ENCODE assay signal across 23 cellular contexts in genomic region chr19:7639863-7640348, GRCh38. TPM values are rescaled to one million over a fixed set of nuclear protein-coding genes. Genes with fewer than 3 reads are reported as not detected.
A peak's percentile ranks its signal among the peaks of the same experiment; 100 is the strongest.
DNase-seq lines count a peak whose midpoint lies in the region; ATAC-seq, FAIRE-seq and TF ChIP-seq lines count a peak whose summit lies in the region.
"Had no signal": no experiment of that assay in that cellular context is flagged by ENCODE, and none has a peak within 500 bp of the region (broad histone marks: within the 10 kb centered on the region; RNA-seq: fewer than 3 reads in every experiment).

No MANE protein-coding gene starts in this region.

- H3K4me3 Mint-ChIP-seq in activated T-cell treated with anti-CD3 and anti-CD28 coated beads, Interleukin-2, amount 50 U/mL, for 4 hours, result peak overlapping the region; percentile 35
- H3K4me3 Mint-ChIP-seq in WTC11, result no peak overlapping the region
- H3K4me3 Mint-ChIP-seq: CD14-positive monocyte; stimulated activated naive CD8-positive, alpha-beta T cell treated with anti-CD3 and anti-CD28 coated beads, Interleukin-15, amount 100 ng/mL, for 72 hours had no signal

- ATAC-seq in activated T-cell treated with anti-CD3 and anti-CD28 coated beads, Interleukin-2, amount 50 U/mL, for 4 hours, result no peak
- no peak for ATAC-seq in WTC11
- ATAC-seq: activated CD4-positive, CD25-positive, alpha-beta regulatory T cell treated with anti-CD3 and anti-CD28 coated beads, Interleukin-2, amount 50 U/mL, for 24 hours; PC-3; stimulated activated naive CD8-positive, alpha-beta T cell treated with anti-CD3 and anti-CD28 coated beads, Interleukin-15, amount 100 ng/mL, for 72 hours; upper lobe of right lung had no signal

- peaks cover 7% of the 10 kb centered on the region for H3K36me3 Mint-ChIP-seq in activated T-cell treated with anti-CD3 and anti-CD28 coated beads, Interleukin-2, amount 50 U/mL, for 4 hours (ENCODE audit: insufficient read depth)
- H3K36me3 Mint-ChIP-seq in WTC11, result peaks cover 7% of the 10 kb centered on the region; the same call in 1 of the 2 replicates

- no peaks in the 10 kb centered on the region for H3K9me3 Mint-ChIP-seq in activated T-cell treated with anti-CD3 and anti-CD28 coated beads, Interleukin-2, amount 50 U/mL, for 4 hours
- H3K9me3 Mint-ChIP-seq in WTC11, result peaks cover 8% of the 10 kb centered on the region

- H2BK5ac ChIP-seq in neuronal stem cell (ENCODE audit: low read length), result peak overlapping the region; percentile 66

- peak overlapping the region; percentile 85 for H3K9ac ChIP-seq in neuronal stem cell (ENCODE audit: low read depth, low read length, poor library complexity)
- H3K9ac ChIP-seq in kidney (ENCODE audit: low read length in 2 of 2), result no peak overlapping the region
- H3K9ac ChIP-seq: parathyroid adenoma had no signal

- no peak overlapping the region for H3K4me2 ChIP-seq in neuronal stem cell (ENCODE audit: insufficient read depth, low read length, poor library complexity, severe bottlenecking)

- H3K23ac ChIP-seq in neuronal stem cell (ENCODE audit: low read depth, low read length, poor library complexity), result peak overlapping the region; percentile 1

- no peak overlapping the region for H2AFZ ChIP-seq in neuronal stem cell (ENCODE audit: low read length)
- H2AFZ ChIP-seq: parathyroid adenoma had no signal

- peaks cover 0 to 7% of the 10 kb centered on the region in 2 donors for H3K4me1 ChIP-seq in neuronal stem cell (ENCODE audit: control insufficient read depth in 2 of 2, insufficient read depth in 1 of 2, low read depth in 1 of 2, low read length in 2 of 2)
- H3K4me1 ChIP-seq in kidney (ENCODE audit: control insufficient read depth in 1 of 2, insufficient read depth in 1 of 2, low read depth in 1 of 2, low read length in 2 of 2), result peaks cover 0 to 17% of the 10 kb centered on the region in 2 donors
- H3K4me1 ChIP-seq: parathyroid adenoma, SJSA1 had no signal

- peaks cover 0 to 8% of the 10 kb centered on the region in 2 donors for H3K9me3 ChIP-seq in neuronal stem cell (replicated peaks in 1 of 2; ENCODE audit: control insufficient read depth in 2 of 2, insufficient read depth in 1 of 2, low read depth in 1 of 2, low read length in 2 of 2)
- H3K9me3 ChIP-seq in kidney (ENCODE audit: control insufficient read depth in 1 of 2, low read length in 2 of 2), result no peaks in the 10 kb centered on the region
- H3K9me3 ChIP-seq: SJSA1, upper lobe of right lung had no signal

- H4K91ac ChIP-seq in neuronal stem cell (ENCODE audit: low read depth, low read length, poor library complexity), result peak overlapping the region; percentile 82

- no CpG with 5 or more reads among the region's 13 CpGs for WGBS in neuronal stem cell (ENCODE audit: extremely low coverage in 2 of 2, insufficient read length in 2 of 2, insufficient replicate concordance in 1 of 2), 2 donors

- H3K36me3 ChIP-seq in neuronal stem cell (replicated peaks in 1 of 2; ENCODE audit: control insufficient read depth in 2 of 2, insufficient read depth in 2 of 2, low read length in 2 of 2), result peaks cover 0 to 3% of the 10 kb centered on the region in 2 donors
- H3K36me3 ChIP-seq in kidney (ENCODE audit: control insufficient read depth in 1 of 2, insufficient read depth in 2 of 2, low read length in 2 of 2), result peaks cover 0 to 10% of the 10 kb centered on the region in 2 donors
- H3K36me3 ChIP-seq: SJSA1 had no signal

- H3K27me3 ChIP-seq in neuronal stem cell (ENCODE audit: control insufficient read depth in 3 of 3, insufficient read depth in 3 of 3, low read depth in 1 of 3, low read length in 3 of 3), result peaks cover 0 to 24% (median 11%) of the 10 kb centered on the region in 3 experiments

- no peaks in the 10 kb centered on the region for H3K27me3 Mint-ChIP-seq in activated T-cell treated with anti-CD3 and anti-CD28 coated beads, Interleukin-2, amount 50 U/mL, for 4 hours (ENCODE audit: low read depth)
- H3K27me3 Mint-ChIP-seq in WTC11 (ENCODE audit: low read depth), result peaks cover 20% of the 10 kb centered on the region
- H3K27me3 Mint-ChIP-seq: stimulated activated naive CD8-positive, alpha-beta T cell treated with anti-CD3 and anti-CD28 coated beads, Interleukin-15, amount 100 ng/mL, for 72 hours had no signal

- no peak for DNase-seq in activated T-cell treated with anti-CD3 and anti-CD28 coated beads, Interleukin-2, amount 50 U/mL, for 4 hours
- DNase-seq in activated T-cell treated with anti-CD3 and anti-CD28 coated beads for 4 hours (no peak), WTC11 (ENCODE audit: low spot score) (no peak), neuronal stem cell (ENCODE audit: low spot score) (no peak), NCI-H1092 (lab: John Stamatoyannopoulos, UW) (no peak), kidney (no peak)
- DNase-seq: activated effector memory CD4-positive, alpha-beta T cell treated with anti-CD3 and anti-CD28 coated beads, Interleukin-2, amount 50 U/mL, for 16 hours; anterior cingulate cortex; central memory CD4-positive, alpha-beta T cell; DMS79; effector CD4-positive, alpha-beta T cell; NCI-H1417 treated with DMSO at 0.1 percent for 48 hours; NCI-H2171 treated with DMSO at 0.1 percent for 48 hours; PC-3; stimulated activated CD4-positive, alpha-beta T cell treated with anti-CD3 and anti-CD28 coated beads, Interleukin-2, amount 100 ng/mL, for 24 hours; stimulated activated naive CD8-positive, alpha-beta T cell treated with anti-CD3 and anti-CD28 coated beads, Interleukin-15, amount 100 ng/mL, for 72 hours; T-helper 9 cell; upper lobe of right lung had no signal

- POLR2A ChIA-PET in WTC11 (lab: Charles Lee), result no interaction called here

- peak overlapping the region; percentile 96 for H3K14ac ChIP-seq in neuronal stem cell (ENCODE audit: low read length)

- H3K27ac ChIP-seq in neuronal stem cell (replicated peaks; ENCODE audit: low read length), result no peak overlapping the region
- H3K27ac ChIP-seq in kidney (ENCODE audit: low read depth in 2 of 2, low read length in 2 of 2), result no peak overlapping the region
- H3K27ac ChIP-seq: parathyroid adenoma, SJSA1, upper lobe of right lung had no signal

- CTCF ChIA-PET in WTC11 (lab: Charles Lee), result no interaction called here

- FAIRE-seq in kidney (lab: Jason Lieb, UNC), result no peak

- no peak for TF ChIP-seq CTCF in WTC11 (IDR thresholded peaks at IDR 0.05)
- TF ChIP-seq CTCF in kidney (IDR thresholded peaks at IDR 0.05; ENCODE audit: borderline replicate concordance, extremely low read depth, insufficient read depth), result no peak

- H4K8ac ChIP-seq in neuronal stem cell (ENCODE audit: low read depth, low read length), result peak overlapping the region; percentile 66

- peaks cover 32% of the 10 kb centered on the region for H3K4me1 Mint-ChIP-seq in activated T-cell treated with anti-CD3 and anti-CD28 coated beads, Interleukin-2, amount 50 U/mL, for 4 hours (ENCODE audit: low read depth)
- no peaks in the 10 kb centered on the region for H3K4me1 Mint-ChIP-seq in WTC11

- peaks cover 3% of the 10 kb centered on the region for H3K79me1 ChIP-seq in neuronal stem cell (ENCODE audit: low read depth, low read length)

- intact Hi-C loops in kidney (cut with DNase I), result no loop called here

- peak overlapping the region; percentile 35 for H3K18ac ChIP-seq in neuronal stem cell (ENCODE audit: low read length)

- peak overlapping the region; percentile 47 for H2BK120ac ChIP-seq in neuronal stem cell (ENCODE audit: low read depth, low read length)

- H3K27ac Mint-ChIP-seq in WTC11, result peak overlapping the region; percentile 66; the same call in 1 of the 2 replicates
- H3K27ac Mint-ChIP-seq: stimulated activated naive CD8-positive, alpha-beta T cell treated with anti-CD3 and anti-CD28 coated beads, Interleukin-15, amount 100 ng/mL, for 72 hours had no signal

- peak overlapping the region; percentile 44 for H3K4ac ChIP-seq in neuronal stem cell (ENCODE audit: low read length)

- H3K4me3 ChIP-seq in neuronal stem cell (ENCODE audit: low read length in 2 of 2), result peak overlapping the region in 1 of 2 donors; percentile 67
- H3K4me3 ChIP-seq in kidney (ENCODE audit: low read length in 2 of 2), result no peak overlapping the region
- H3K4me3 ChIP-seq: SJSA1, upper lobe of right lung had no signal

- no peak overlapping the region for H2BK15ac ChIP-seq in neuronal stem cell (ENCODE audit: low read length)

- H2AK5ac ChIP-seq in neuronal stem cell (ENCODE audit: low read depth, low read length), result no peak overlapping the region

- peak overlapping the region; percentile 87 for H2BK12ac ChIP-seq in neuronal stem cell (ENCODE audit: low read length)

TF ChIP-seq in WTC11, 78 proteins besides CTCF, POLR2A, EP300 and RAD21 (continues in another document):
- TF ChIP-seq MXD4 (CRISPR knock-in tag; IDR thresholded peaks at IDR 0.05; ENCODE audit: borderline replicate concordance), result no peak

RNA-seq across cellular contexts. Expression of gene STXBP2, which starts 3.0 kb away (rescaled TPM):
- total RNA-seq in activated T-cell treated with anti-CD3 and anti-CD28 coated beads, Interleukin-2, amount 50 U/mL, for 4 hours, result 100 to 1,000 TPM; 113 to 119 (median 114) TPM
- 68.9 to 79.3 TPM (median 73.0 TPM) in 3 replicates for total RNA-seq in WTC11 (2021)
- 15.8 TPM for polyA plus RNA-seq in neuronal stem cell (2013, experiment 1 of 2)
- 14.9 TPM for polyA plus RNA-seq in neuronal stem cell (2013, experiment 2 of 2)
- total RNA-seq in kidney, result 136 TPM
- polyA plus RNA-seq in kidney (ENCODE audit: insufficient read depth, low read depth, low replicate concordance), result 74.8 TPM

RNA-seq across cellular contexts. Expression of gene PCP2, which starts 6.4 kb away (rescaled TPM):
- total RNA-seq in activated T-cell treated with anti-CD3 and anti-CD28 coated beads, Interleukin-2, amount 50 U/mL, for 4 hours, result under 1 TPM in 1 of 3 donors, not detected in 2; 0.37 TPM
- total RNA-seq in WTC11 (2021) (0.48 to 1.1 TPM (median 0.85 TPM) in 3 replicates), kidney (6.1 TPM)
- polyA plus RNA-seq in neuronal stem cell (2013, experiment 1 of 2), result not detected
- not detected for polyA plus RNA-seq in neuronal stem cell (2013, experiment 2 of 2)
- polyA plus RNA-seq in kidney (ENCODE audit: insufficient read depth, low read depth, low replicate concordance), result 8.9 TPM
- total RNA-seq: PC-3, SJSA1 had no signal
- polyA plus RNA-seq: CD14-positive monocyte had no signal

RNA-seq across cellular contexts. Expression of gene PET100, which starts 10.3 kb away (rescaled TPM):
- 100 to 1,000 TPM; 107 to 132 (median 128) TPM for total RNA-seq in activated T-cell treated with anti-CD3 and anti-CD28 coated beads, Interleukin-2, amount 50 U/mL, for 4 hours
- total RNA-seq in WTC11 (2021) (111 to 126 TPM (median 122 TPM) in 3 replicates), kidney (112 TPM)
- 591 TPM for polyA plus RNA-seq in neuronal stem cell (2013, experiment 1 of 2)
- 612 TPM for polyA plus RNA-seq in neuronal stem cell (2013, experiment 2 of 2)
- polyA plus RNA-seq in kidney (ENCODE audit: insufficient read depth, low read depth, low replicate concordance), result 181 TPM

RNA-seq across cellular contexts. Expression of gene XAB2, which starts 10.6 kb away (rescaled TPM):
- total RNA-seq in activated T-cell treated with anti-CD3 and anti-CD28 coated beads, Interleukin-2, amount 50 U/mL, for 4 hours, result 10 to 100 TPM; 64.6 to 76.1 (median 67.2) TPM
- total RNA-seq in WTC11 (2021), result 65.7 to 71.9 TPM (median 67.4 TPM) in 3 replicates
- polyA plus RNA-seq in neuronal stem cell (2013, experiment 1 of 2), result 25.9 TPM
- 24.7 TPM for polyA plus RNA-seq in neuronal stem cell (2013, experiment 2 of 2)
- 44.4 TPM for total RNA-seq in kidney
- 34.2 TPM for polyA plus RNA-seq in kidney (ENCODE audit: insufficient read depth, low read depth, low replicate concordance)

RNA-seq across cellular contexts. Expression of gene RETN, which starts 28.9 kb away (rescaled TPM):
- total RNA-seq in activated T-cell treated with anti-CD3 and anti-CD28 coated beads, Interleukin-2, amount 50 U/mL, for 4 hours, result not detected
- total RNA-seq in WTC11 (2021) (not detected in 3 replicates), kidney (1.1 TPM)
- not detected for polyA plus RNA-seq in neuronal stem cell (2013, experiment 1 of 2)
- polyA plus RNA-seq in neuronal stem cell (2013, experiment 2 of 2), result not detected
- not detected for polyA plus RNA-seq in kidney (ENCODE audit: insufficient read depth, low read depth, low replicate concordance)
- total RNA-seq: lower leg skin, PC-3, SJSA1 had no signal
